8 cellular contexts compared by ENCODE assay signal in the genomic region with DNA sequence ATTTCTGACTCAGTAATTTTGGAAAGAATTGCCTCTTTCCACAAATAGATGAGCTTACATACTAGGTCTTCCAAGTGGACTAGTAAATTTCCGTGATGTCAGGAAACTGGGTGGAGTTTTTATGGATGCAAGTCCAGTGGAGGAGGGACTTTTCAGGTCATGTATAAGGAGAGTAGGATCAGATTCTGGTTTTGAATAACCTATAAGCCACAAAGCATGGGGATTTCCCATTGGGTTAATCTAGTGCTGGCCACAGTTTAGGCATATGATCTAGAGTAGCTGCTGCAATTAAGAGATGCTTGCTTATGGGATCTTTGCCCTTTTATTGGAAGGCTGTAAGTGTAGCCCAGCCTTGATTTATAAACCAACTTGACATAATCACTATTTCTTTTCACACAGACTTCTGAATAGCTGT. TPM values are rescaled to one million over a fixed set of nuclear protein-coding genes. Genes with fewer than 3 reads are reported as not detected.
DNase-seq lines count a peak whose midpoint lies in the region; ATAC-seq, FAIRE-seq and TF ChIP-seq lines count a peak whose summit lies in the region.

No MANE protein-coding gene starts in this region.

- no peak for FAIRE-seq in A549 (lab: Jason Lieb, UNC)

- TF ChIP-seq EP300 in A549 (IDR thresholded peaks at IDR 0.05), result no peak

- H3K27me3 ChIP-seq in tibial artery, result no peaks in the 10 kb centered on the region

- intact Hi-C loops in left ventricle myocardium superior (cut with micrococcal nuclease), result no loop called here
- intact Hi-C loops in tibial artery (cut with DNase I; ENCODE audit: low total_unique reads), result no loop called here

- no peak for TF ChIP-seq RAD21 in A549 (conservative IDR thresholded peaks at IDR 0.05 in 1 of 2, IDR thresholded peaks at IDR 0.05 in 1 of 2)

- H3K36me3 ChIP-seq in tibial artery, result no peaks in the 10 kb centered on the region

- peaks cover 15% of the 10 kb centered on the region for H3K4me1 ChIP-seq in A549
- peaks cover 0 to 97% (median 51%) of the 10 kb centered on the region in 4 donors for H3K4me1 ChIP-seq in tibial artery

- CTCF ChIA-PET in A549 (lab: Yijun Ruan, JAX), result interaction anchor here (0.7 to 2.7 kb wide), 3 partner anchors 18 to 263 kb away, joined by 3 to 10 read pairs (median 4); no protein-coding TSS in a partner anchor

- no peak for TF ChIP-seq CTCF in A549 (IDR thresholded peaks at IDR 0.05)
- no peak for TF ChIP-seq CTCF in tibial artery (IDR thresholded peaks at IDR 0.05)

- DNase-seq in A549 (ENCODE audit: low read depth in 1 of 2, low spot score in 1 of 2) (peak in 1 of 2 experiments; percentile 62), left ventricle myocardium superior (no peak), tibial artery (peak in 1 of 2 donors; percentile 39), GOT3 (lab: John Stamatoyannopoulos, UW) (no peak), GM19240 (ENCODE audit: insufficient read length, low spot score) (no peak)

- H3K4me2 ChIP-seq in A549, result peak overlapping the region; percentile 48

- no peak overlapping the region for H3K4me3 ChIP-seq in A549
- no peak overlapping the region for H3K4me3 ChIP-seq in tibial artery

- H3K9me3 ChIP-seq in A549, result no peaks in the 10 kb centered on the region
- H3K9me3 ChIP-seq in tibial artery, result no peaks in the 10 kb centered on the region

- no peak overlapping the region for H3K27ac ChIP-seq in A549
- H3K27ac ChIP-seq in tibial artery, result peak overlapping the region; percentile 66 to 78

- POLR2A ChIA-PET in A549 (lab: Yijun Ruan, JAX), result no interaction called here

- 76% methylated on average over 1 of the region's 1 CpG for whole genome bisulfite sequencing in A549 (ENCODE audit: missing lambda C conversion rate)

- no peak for TF ChIP-seq POLR2A in A549 (IDR thresholded peaks at IDR 0.05; ENCODE audit: low read length)

- ATAC-seq in A549 (peak; percentile 68 to 72; a peak in 5 of 6 replicates), GM18519 (IDR thresholded peaks at IDR 0.05; ENCODE audit: low FRiP score, unreplicated experiment) (peak; percentile 64), HG02938 (IDR thresholded peaks at IDR 0.05; ENCODE audit: unreplicated experiment) (peak; percentile 92), SK-N-SH treated with all-trans-retinoic acid at 6 μM for 48 hours (peak; percentile 79), left ventricle myocardium superior (peak; percentile 83)

TF ChIP-seq in A549, 52 proteins besides CTCF, POLR2A, EP300 and RAD21:
- TF ChIP-seq HOXB5 (CRISPR knock-in tag; IDR thresholded peaks at IDR 0.05) (no peak), KDM5A (IDR thresholded peaks at IDR 0.05) (no peak), CBX8 (IDR thresholded peaks at IDR 0.05) (no peak)
- TF ChIP-seq, protein P1, sequence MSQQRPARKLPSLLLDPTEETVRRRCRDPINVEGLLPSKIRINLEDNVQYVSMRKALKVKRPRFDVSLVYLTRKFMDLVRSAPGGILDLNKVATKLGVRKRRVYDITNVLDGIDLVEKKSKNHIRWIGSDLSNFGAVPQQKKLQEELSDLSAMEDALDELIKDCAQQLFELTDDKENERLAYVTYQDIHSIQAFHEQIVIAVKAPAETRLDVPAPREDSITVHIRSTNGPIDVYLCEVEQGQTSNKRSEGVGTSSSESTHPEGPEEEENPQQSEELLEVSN (IDR thresholded peaks at IDR 0.05; ENCODE audit: borderline replicate concordance, low read depth), result no peak
TF ChIP-seq in A549: peak in this region for 0.

TF ChIP-seq in SK-N-SH treated with all-trans-retinoic acid at 6 μM for 48 hours, 23 proteins besides CTCF, POLR2A, EP300 and RAD21:
- TF ChIP-seq OSR1 (CRISPR knock-in tag; IDR thresholded peaks at IDR 0.05) (no peak), ZFP3 (CRISPR knock-in tag; IDR thresholded peaks at IDR 0.05) (no peak), ZFP30 (CRISPR knock-in tag; IDR thresholded peaks at IDR 0.05) (no peak), ZNF565 (CRISPR knock-in tag; conservative IDR thresholded peaks at IDR 0.05; ENCODE audit: low read depth) (no peak), TOX (CRISPR knock-in tag; IDR thresholded peaks at IDR 0.05; ENCODE audit: borderline replicate concordance) (no peak)
- TF ChIP-seq, protein P2, sequence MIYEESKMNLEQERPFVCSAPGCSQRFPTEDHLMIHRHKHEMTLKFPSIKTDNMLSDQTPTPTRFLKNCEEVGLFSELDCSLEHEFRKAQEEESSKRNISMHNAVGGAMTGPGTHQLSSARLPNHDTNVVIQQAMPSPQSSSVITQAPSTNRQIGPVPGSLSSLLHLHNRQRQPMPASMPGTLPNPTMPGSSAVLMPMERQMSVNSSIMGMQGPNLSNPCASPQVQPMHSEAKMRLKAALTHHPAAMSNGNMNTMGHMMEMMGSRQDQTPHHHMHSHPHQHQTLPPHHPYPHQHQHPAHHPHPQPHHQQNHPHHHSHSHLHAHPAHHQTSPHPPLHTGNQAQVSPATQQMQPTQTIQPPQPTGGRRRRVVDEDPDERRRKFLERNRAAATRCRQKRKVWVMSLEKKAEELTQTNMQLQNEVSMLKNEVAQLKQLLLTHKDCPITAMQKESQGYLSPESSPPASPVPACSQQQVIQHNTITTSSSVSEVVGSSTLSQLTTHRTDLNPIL (CRISPR knock-in tag; IDR thresholded peaks at IDR 0.05; ENCODE audit: low read depth), result no peak

RNA-seq across cellular contexts. Expression of a gene that starts 33.8 kb away (rescaled TPM):
- polyA plus RNA-seq in A549 (2011; rRNA removed) (24.2 and 32.2 TPM in 2 replicates), A549 (2017; fragmentation: RNase III; extraction: RNeasy Plus Mini Kit Qiagen cat#74134 plus additional on column Dnase treatment) (13.9 to 17.3 TPM (median 16.3 TPM) in 3 replicates)
- polyA plus RNA-seq in A549 (2012; cell fraction: cytosol; rRNA removed), result 3.6 and 4.2 TPM in 2 replicates
- 1.9 and 3.4 TPM in 2 replicates for polyA plus RNA-seq in A549 (2012; cell fraction: nucleus; rRNA removed)
- polyA minus RNA-seq in A549 (2011; rRNA and poly(A)+ RNA removed), result 7.5 and 8.0 TPM in 2 replicates
- total RNA-seq in left ventricle myocardium superior, result 66.1 TPM

RNA-seq across cellular contexts. Expression of a gene that starts 54.8 kb away (rescaled TPM):
- polyA plus RNA-seq in A549 (2011; rRNA removed) (16.6 and 23.1 TPM in 2 replicates), A549 (2017; fragmentation: RNase III; extraction: RNeasy Plus Mini Kit Qiagen cat#74134 plus additional on column Dnase treatment) (13.5 to 19.9 TPM (median 15.1 TPM) in 3 replicates)
- 5.0 and 5.5 TPM in 2 replicates for polyA plus RNA-seq in A549 (2012; cell fraction: cytosol; rRNA removed)
- 2.3 and 3.6 TPM in 2 replicates for polyA plus RNA-seq in A549 (2012; cell fraction: nucleus; rRNA removed)
- polyA minus RNA-seq in A549 (2011; rRNA and poly(A)+ RNA removed), result 11.6 and 13.8 TPM in 2 replicates
- 2.5 TPM for total RNA-seq in left ventricle myocardium superior

Comparison
In these comparisons a context has a peak if more than half of its experiments do, and no peak if none do; other contexts are left out.
1. H3K27ac ChIP-seq: peak in tibial artery (2 of 2); none in A549 (0 of 2).
2. Peak in every context shown above with its lines, with median percentiles within 50 percentile points of each other: ATAC-seq.